In the genomic region with DNA sequence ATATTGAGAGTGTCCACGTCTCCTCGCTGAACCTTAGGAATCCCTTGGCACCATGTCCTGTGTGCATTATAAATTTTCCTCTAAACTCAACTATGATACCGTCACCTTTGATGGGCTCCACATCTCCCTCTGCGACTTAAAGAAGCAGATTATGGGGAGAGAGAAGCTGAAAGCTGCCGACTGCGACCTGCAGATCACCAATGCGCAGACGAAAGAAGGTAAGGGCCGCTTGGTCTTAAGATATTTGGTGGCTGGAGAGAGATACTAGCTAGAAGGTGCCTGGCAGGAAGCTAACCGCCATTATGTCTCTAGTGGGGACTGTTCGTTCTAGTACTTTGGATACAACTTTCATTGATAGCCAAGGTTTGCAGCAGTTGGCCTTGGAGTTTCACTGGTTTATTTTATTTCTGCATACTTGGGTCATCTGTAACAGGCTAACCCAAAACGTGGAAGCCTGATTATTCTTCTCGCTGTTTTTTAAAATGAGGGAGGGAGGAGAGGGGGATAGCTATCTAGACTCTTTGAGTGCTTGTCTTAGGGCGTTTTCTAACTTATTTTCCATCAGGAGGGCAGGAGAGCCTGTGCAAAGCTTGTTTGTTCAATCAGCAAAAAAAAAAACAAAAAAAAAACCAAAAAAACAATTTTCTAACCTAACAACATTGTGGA, we compare ENCODE assay signal across 2 cellular contexts.
TF ChIP-seq lines count a peak whose summit lies in the region.

No MANE protein-coding gene starts in this region.

TF ChIP-seq in HEK293, 187 proteins besides CTCF, POLR2A, EP300 and RAD21 (continued from another document):
- TF ChIP-seq ZNF341 (tag by site-specific recombination; IDR thresholded peaks at IDR 0.05; ENCODE audit: low read depth) (peak; percentile 15; the same call in 1 of the 2 replicates), ZNF211 (tag by site-specific recombination; IDR thresholded peaks at IDR 0.05; ENCODE audit: low read depth) (no peak), KLF7 (tag by site-specific recombination; IDR thresholded peaks at IDR 0.05; ENCODE audit: borderline replicate concordance) (no peak), ZFP69B (tag by site-specific recombination; IDR thresholded peaks at IDR 0.05) (no peak), MEIS1 (CRISPR knock-in tag; IDR thresholded peaks at IDR 0.05; ENCODE audit: borderline replicate concordance) (no peak), PRDM1 (tag by site-specific recombination; IDR thresholded peaks at IDR 0.05) (0 out of 2 replicates have a peak, but pooled peaks have one; percentile 8), BCL6B (tag by site-specific recombination; IDR thresholded peaks at IDR 0.05) (no peak), ZNF239 (tag by site-specific recombination; IDR thresholded peaks at IDR 0.05) (no peak), ZNF394 (tag by site-specific recombination; IDR thresholded peaks at IDR 0.05; ENCODE audit: borderline replicate concordance) (peak; percentile 80), ZIC2 (tag by site-specific recombination; IDR thresholded peaks at IDR 0.05) (no peak), ZFHX2 (tag by site-specific recombination; conservative IDR thresholded peaks at IDR 0.05) (no peak)

TF ChIP-seq in endothelial cell of umbilical vein, 7 proteins besides CTCF, POLR2A, EP300 and RAD21 (continued from another document):
- TF ChIP-seq FOS (IDR thresholded peaks at IDR 0.05; ENCODE audit: borderline replicate concordance, insufficient read depth, low read length) (no peak), GATA2 (IDR thresholded peaks at IDR 0.05; ENCODE audit: insufficient read depth, insufficient read length, low read depth, low read length) (no peak), EZH2 (IDR thresholded peaks at IDR 0.05; ENCODE audit: borderline replicate concordance, low read depth, low read length, severe bottlenecking) (no peak), POLR2AphosphoS5 (IDR thresholded peaks at IDR 0.05; ENCODE audit: insufficient read depth, low read depth, low read length) (no peak), MYC (IDR thresholded peaks at IDR 0.05; ENCODE audit: low read depth, low read length) (no peak)
- TF ChIP-seq, protein P1, sequence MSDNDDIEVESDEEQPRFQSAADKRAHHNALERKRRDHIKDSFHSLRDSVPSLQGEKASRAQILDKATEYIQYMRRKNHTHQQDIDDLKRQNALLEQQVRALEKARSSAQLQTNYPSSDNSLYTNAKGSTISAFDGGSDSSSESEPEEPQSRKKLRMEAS (IDR thresholded peaks at IDR 0.05; ENCODE audit: insufficient read depth, insufficient read length), result no peak
